ENCODE assay signal across 14 cellular contexts in genomic region chr2:224875870-224876269, GRCh38.
DNase-seq lines count a peak whose midpoint lies in the region; ATAC-seq lines count a peak whose summit lies in the region.
"Had no signal": no experiment of that assay in that cellular context is flagged by ENCODE, and none has a peak within 500 bp of the region (broad histone marks: within the 10 kb centered on the region; RNA-seq: fewer than 3 reads in every experiment).

No MANE protein-coding gene starts in this region.

- ATAC-seq in GM18861 (IDR thresholded peaks at IDR 0.05; ENCODE audit: unreplicated experiment) (peak; percentile 61), GM21529 (IDR thresholded peaks at IDR 0.05; ENCODE audit: unreplicated experiment) (peak; percentile 73), HG03378 (IDR thresholded peaks at IDR 0.05; ENCODE audit: unreplicated experiment) (peak; percentile 77), memory B cell (ENCODE audit: low read depth) (peak; percentile 58), GM19023 (IDR thresholded peaks at IDR 0.05; ENCODE audit: unreplicated experiment) (no peak)
- ATAC-seq: psoas muscle had no signal

- DNase-seq in memory B cell (ENCODE audit: low spot score in 2 of 2) (no peak), HCEC 1CT (no peak), iPS-NIHi11 (ENCODE audit: low spot score) (no peak), NCI-H2107 treated with DMSO at 0.1 percent for 48 hours (lab: John Stamatoyannopoulos, UW; ENCODE audit: unreplicated experiment) (no peak)
- DNase-seq: activated naive CD4-positive, alpha-beta T cell; colonic mucosa; foreskin fibroblast; NCI-H226; psoas muscle; WERI-Rb-1 had no signal

- H3K4me3 Mint-ChIP-seq in memory B cell, result peak overlapping the region; percentile 58

- no peaks in the 10 kb centered on the region for H3K27me3 Mint-ChIP-seq in memory B cell

- peaks cover 30% of the 10 kb centered on the region for H3K36me3 Mint-ChIP-seq in memory B cell

- no peaks in the 10 kb centered on the region for H3K9me3 Mint-ChIP-seq in memory B cell

- peaks cover 26% of the 10 kb centered on the region for H3K4me1 Mint-ChIP-seq in memory B cell

- peak overlapping the region; percentile 85 for H3K27ac Mint-ChIP-seq in memory B cell
